ENCODE assay signal across 14 cellular contexts in the genomic region with DNA sequence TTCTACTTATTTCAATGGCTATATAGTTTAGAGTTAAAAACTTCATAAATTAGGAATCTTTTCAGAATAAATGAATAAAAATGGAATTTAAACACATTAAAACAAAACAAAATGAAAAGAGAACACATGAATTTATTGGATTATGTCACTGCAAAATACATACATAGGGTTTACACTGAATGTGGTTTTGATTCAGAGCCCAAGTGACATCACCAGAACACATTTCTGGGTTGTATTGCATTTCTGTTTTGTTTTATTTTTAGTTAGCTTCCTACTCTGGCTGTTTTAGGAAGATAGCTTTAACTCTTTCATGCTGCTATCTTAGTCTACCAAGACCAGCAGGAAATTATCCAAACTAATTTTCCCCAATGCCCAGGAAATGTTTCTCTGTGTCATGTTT.
DNase-seq lines count a peak whose midpoint lies in the region; ATAC-seq, FAIRE-seq and TF ChIP-seq lines count a peak whose summit lies in the region.
"Had no signal": no experiment of that assay in that cellular context is flagged by ENCODE, and none has a peak within 500 bp of the region (broad histone marks: within the 10 kb centered on the region; RNA-seq: fewer than 3 reads in every experiment).

No MANE protein-coding gene starts in this region.

- TF ChIP-seq CTCF in fibroblast of villous mesenchyme (IDR thresholded peaks at IDR 0.05; ENCODE audit: insufficient read depth, low read depth, low read length) = no peak

- peaks cover 2% of the 10 kb centered on the region for H3K4me1 ChIP-seq in adipocyte (ENCODE audit: control insufficient read depth, insufficient read depth, low read length)
- H3K4me1 ChIP-seq: BLaER1 had no signal

- DNase-seq in HCEC 1CT = peak; percentile 3
- peak; percentile 15 for DNase-seq in adipocyte (ENCODE audit: low read depth)
- DNase-seq in fibroblast of villous mesenchyme (ENCODE audit: low read depth) = peak; percentile 1
- no peak for DNase-seq in MV-4-11 (lab: John Stamatoyannopoulos, UW)
- no peak for DNase-seq in HuH-7.5 (ENCODE audit: low spot score)
- DNase-seq: 8988T; AML-193; CD8-positive, alpha-beta memory T cell; DMS53 had no signal

- H3K36me3 ChIP-seq in adipocyte (ENCODE audit: control insufficient read depth, insufficient read depth, low read length, severe bottlenecking) = no peaks in the 10 kb centered on the region
- H3K36me3 ChIP-seq: BLaER1 had no signal

- H3K4me3 ChIP-seq in adipocyte (ENCODE audit: low read length) (no peak overlapping the region), fibroblast of villous mesenchyme (ENCODE audit: low read depth, low read length) (no peak overlapping the region)
- H3K4me3 ChIP-seq: BLaER1 had no signal

- H3K27me3 ChIP-seq in adipocyte (replicated peaks; ENCODE audit: control insufficient read depth, insufficient read depth, low read length) = no peaks in the 10 kb centered on the region
- H3K27me3 ChIP-seq: BLaER1 had no signal

- FAIRE-seq in colon (lab: Jason Lieb, UNC) = peak; percentile 24

- ATAC-seq in HG03175 (IDR thresholded peaks at IDR 0.05; ENCODE audit: unreplicated experiment) = no peak
- ATAC-seq in GM18867 (IDR thresholded peaks at IDR 0.05; ENCODE audit: unreplicated experiment) = no peak
- ATAC-seq: HCT116 had no signal

- no peak overlapping the region for H3K9ac ChIP-seq in adipocyte (ENCODE audit: low read length)
- H3K9ac ChIP-seq: BLaER1 had no signal

- H3K9me3 ChIP-seq in adipocyte (ENCODE audit: control insufficient read depth, low read length) = peaks cover 10% of the 10 kb centered on the region
- H3K9me3 ChIP-seq: BLaER1 had no signal

Comparison
In these comparisons a context has a peak if more than half of its experiments do, and no peak if none do; other contexts are left out.
1. DNase-seq: peak in HCEC 1CT (single experiment), adipocyte (single experiment) and fibroblast of villous mesenchyme (single experiment); none in MV-4-11 (single experiment) and HuH-7.5 (single experiment).